ENCODE assay signal across 1 cellular context in genomic region chr11:57527056-57527631, GRCh38.
TF ChIP-seq lines count a peak whose summit lies in the region.

No MANE protein-coding gene starts in this region.

TF ChIP-seq in K562, 482 proteins besides CTCF, POLR2A, EP300 and RAD21 (continued from another document and continues in another):
- TF ChIP-seq CUX1 (CRISPR knock-in tag; IDR thresholded peaks at IDR 0.05) (no peak), HES1 (IDR thresholded peaks at IDR 0.05; ENCODE audit: low read depth) (no peak), GATAD2A (IDR thresholded peaks at IDR 0.05) (no peak), ARID1B (IDR thresholded peaks at IDR 0.05) (no peak), TCF7L2 (IDR thresholded peaks at IDR 0.05; ENCODE audit: low read depth, low read length) (no peak), ZNF217 (CRISPR knock-in tag; IDR thresholded peaks at IDR 0.05) (no peak), SETDB1 (IDR thresholded peaks at IDR 0.05; ENCODE audit: low read length) (no peak), GMEB1 (CRISPR knock-in tag; IDR thresholded peaks at IDR 0.05) (no peak), KAT7 (CRISPR knock-in tag; IDR thresholded peaks at IDR 0.05; ENCODE audit: borderline replicate concordance) (peak; percentile 77; the same call in 1 of the 2 replicates), ZNF224 (CRISPR knock-in tag; IDR thresholded peaks at IDR 0.05) (no peak), TFAP4 (CRISPR knock-in tag; IDR thresholded peaks at IDR 0.05; ENCODE audit: borderline replicate concordance) (0 out of 2 replicates have a peak, but pooled peaks have one; percentile 25), TRIM24 (IDR thresholded peaks at IDR 0.05) (no peak), WHSC1 (IDR thresholded peaks at IDR 0.05; ENCODE audit: low read length) (no peak), RERE (CRISPR knock-in tag; IDR thresholded peaks at IDR 0.05; ENCODE audit: borderline replicate concordance) (no peak), ZNF583 (CRISPR knock-in tag; IDR thresholded peaks at IDR 0.05) (no peak), SMARCA5 (IDR thresholded peaks at IDR 0.05) (no peak), ZBTB43 (CRISPR knock-in tag; IDR thresholded peaks at IDR 0.05) (no peak), TRIM28 (IDR thresholded peaks at IDR 0.05) (no peak), THRAP3 (IDR thresholded peaks at IDR 0.05; ENCODE audit: borderline replicate concordance) (no peak), SMAD4 (CRISPR knock-in tag; conservative IDR thresholded peaks at IDR 0.05) (peak; percentile 40; the same call in 1 of the 2 replicates), SIX5 (IDR thresholded peaks at IDR 0.05; ENCODE audit: borderline replicate concordance in 1 of 2, insufficient read depth in 1 of 2, low read depth in 1 of 2, low read length in 2 of 2) (no peak), ZBTB2 (IDR thresholded peaks at IDR 0.05) (no peak), FOSL1 (tag; conservative IDR thresholded peaks at IDR 0.05) (no peak), MAFK (IDR thresholded peaks at IDR 0.05; ENCODE audit: low read length) (0 out of 2 replicates have a peak, but pooled peaks have one; percentile 19), ZNF143 (CRISPR knock-in tag; IDR thresholded peaks at IDR 0.05) (no peak), AFF1 (IDR thresholded peaks at IDR 0.05; ENCODE audit: low read depth in 1 of 2, partially characterized antibody in 2 of 2) (no peak), SMAD1 (IDR thresholded peaks at IDR 0.05; ENCODE audit: low read depth, low read length, partially characterized antibody) (no peak), TBL1XR1 (IDR thresholded peaks at IDR 0.05; ENCODE audit: low read length in 2 of 2) (0 out of 4 replicates have a peak, but pooled peaks of 1 of the 2 experiments have one; percentile 39), BRD9 (IDR thresholded peaks at IDR 0.05; ENCODE audit: low read depth, partially characterized antibody) (peak; percentile 66), PRPF4 (IDR thresholded peaks at IDR 0.05; ENCODE audit: insufficient read depth, low read depth, low read length, poor library complexity, severe bottlenecking) (no peak), ZNF280A (IDR thresholded peaks at IDR 0.05; ENCODE audit: low read depth, partially characterized antibody) (no peak), HDAC8 (tag; IDR thresholded peaks at IDR 0.05) (no peak), KDM5B (IDR thresholded peaks at IDR 0.05; ENCODE audit: insufficient replicate concordance, low read depth, low read length) (no peak), USF2 (CRISPR knock-in tag; IDR thresholded peaks at IDR 0.05) (no peak)
